ENCODE assay signal across 21 cellular contexts in genomic region chr5:14176888-14177287, GRCh38.
"Had no signal": no experiment of that assay in that cellular context is flagged by ENCODE, and none has a peak within 500 bp of the region (broad histone marks: within the 10 kb centered on the region; RNA-seq: fewer than 3 reads in every experiment).

No MANE protein-coding gene starts in this region.

- H3K36me3 ChIP-seq: ascending aorta, breast epithelium, suprapubic skin, transverse colon, vagina had no signal

- H3K4me3 Mint-ChIP-seq: activated naive CD4-positive, alpha-beta T cell treated with anti-CD3 and anti-CD28 coated beads, Interleukin-2, amount 50 U/mL, for 24 hours; activated T-cell treated with anti-CD3 and anti-CD28 coated beads, Interleukin-2, amount 50 U/mL, for 72 hours; nephron progenitor cell; stimulated activated naive CD8-positive, alpha-beta T cell treated with anti-CD3 and anti-CD28 coated beads, Interleukin-15, Interleukin-2, amounts not matched to agents 100 ng/mL and 50 ng/mL, for 24 hours had no signal

- H3K4me1 Mint-ChIP-seq: activated naive CD4-positive, alpha-beta T cell treated with anti-CD3 and anti-CD28 coated beads, Interleukin-2, amount 50 U/mL, for 24 hours had no signal

- H3K9me3 ChIP-seq: ascending aorta, breast epithelium, suprapubic skin, transverse colon, vagina had no signal

- H3K27ac Mint-ChIP-seq: activated naive CD4-positive, alpha-beta T cell treated with anti-CD3 and anti-CD28 coated beads, Interleukin-2, amount 50 U/mL, for 24 hours; activated T-cell treated with anti-CD3 and anti-CD28 coated beads, Interleukin-2, amount 50 U/mL, for 72 hours; stimulated activated naive CD8-positive, alpha-beta T cell treated with anti-CD3 and anti-CD28 coated beads, Interleukin-15, Interleukin-2, amounts not matched to agents 100 ng/mL and 50 ng/mL, for 24 hours had no signal

- H3K4me3 ChIP-seq: ascending aorta, breast epithelium, suprapubic skin, transverse colon, vagina had no signal

- H3K27ac ChIP-seq: breast epithelium, suprapubic skin, transverse colon, vagina had no signal

- ATAC-seq: activated CD4-positive, CD25-positive, alpha-beta regulatory T cell treated with anti-CD3 and anti-CD28 coated beads, Interleukin-2, amount 50 U/mL, for 24 hours; activated T-cell treated with anti-CD3 and anti-CD28 coated beads, Interleukin-2, amount 50 U/mL, for 72 hours had no signal

- H3K27me3 Mint-ChIP-seq: stimulated activated naive CD8-positive, alpha-beta T cell treated with anti-CD3 and anti-CD28 coated beads, Interleukin-15, Interleukin-2, amounts not matched to agents 100 ng/mL and 50 ng/mL, for 24 hours had no signal

- H3K9me3 Mint-ChIP-seq: activated naive CD4-positive, alpha-beta T cell treated with anti-CD3 and anti-CD28 coated beads, Interleukin-2, amount 50 U/mL, for 24 hours; activated T-cell treated with anti-CD3 and anti-CD28 coated beads, Interleukin-2, amount 50 U/mL, for 72 hours; nephron progenitor cell; stimulated activated naive CD8-positive, alpha-beta T cell treated with anti-CD3 and anti-CD28 coated beads, Interleukin-15, Interleukin-2, amounts not matched to agents 100 ng/mL and 50 ng/mL, for 24 hours had no signal

- H3K27me3 ChIP-seq: ascending aorta, breast epithelium, suprapubic skin, transverse colon, vagina had no signal

- H3K4me1 ChIP-seq: breast epithelium had no signal

- H3K36me3 Mint-ChIP-seq: activated naive CD4-positive, alpha-beta T cell treated with anti-CD3 and anti-CD28 coated beads, Interleukin-2, amount 50 U/mL, for 24 hours had no signal

- DNase-seq: activated CD8-positive, alpha-beta memory T cell treated with anti-CD3 and anti-CD28 coated beads for 24 hours; activated CD8-positive, alpha-beta memory T cell treated with anti-CD3 and anti-CD28 coated beads, Interleukin-2, amount 50 U/mL, for 48 hours; activated effector memory CD4-positive, alpha-beta T cell treated with anti-CD3 and anti-CD28 coated beads, Interleukin-2, amount 50 U/mL, for 16 hours; activated T-cell treated with anti-CD3 and anti-CD28 coated beads, Interleukin-2, amount 50 U/mL, for 72 hours; cerebellar nuclear complex; cortex of kidney; hypothalamus; islet precursor cell; midbrain; nephron progenitor cell; nucleus accumbens; retina; T1000; transverse colon had no signal
